ENCODE assay signal across 8 cellular contexts in genomic region chr15:88912500-88912921, GRCh38. TPM values are rescaled to one million over a fixed set of nuclear protein-coding genes. Genes with fewer than 3 reads are reported as not detected.
A peak's percentile ranks its signal among the peaks of the same experiment; 100 is the strongest.
DNase-seq lines count a peak whose midpoint lies in the region; ATAC-seq and TF ChIP-seq lines count a peak whose summit lies in the region.

No MANE protein-coding gene starts in this region.

- peaks cover 5% of the 10 kb centered on the region for H3K4me1 ChIP-seq in foreskin keratinocyte

- H3K27ac ChIP-seq in foreskin keratinocyte = peak overlapping the region; percentile 15

- H3K27me3 ChIP-seq in foreskin keratinocyte = no peaks in the 10 kb centered on the region

- no peak for ATAC-seq in T-cell (replicated peaks in 1 of 4)
- peak; percentile 1 for ATAC-seq in foreskin keratinocyte
- no peak for ATAC-seq in GM18868 (IDR thresholded peaks at IDR 0.05; ENCODE audit: unreplicated experiment)
- no peak for ATAC-seq in HG02970 (IDR thresholded peaks at IDR 0.05; ENCODE audit: low FRiP score, unreplicated experiment)

- H3K36me3 Mint-ChIP-seq in T-cell (peaks cover 6% of the 10 kb centered on the region), osteocyte (ENCODE audit: unreplicated experiment) (peaks cover 13% of the 10 kb centered on the region)

- CTCF ChIA-PET in T-cell (lab: Charles Lee) = interaction anchor here in 1 of 2 donors (1.4 kb wide), 1 partner anchor 10 kb away, joined by 3 read pairs; no protein-coding TSS in a partner anchor

- peaks cover 0 to 2% of the 10 kb centered on the region in 2 donors for H3K27me3 Mint-ChIP-seq in T-cell
- no peaks in the 10 kb centered on the region for H3K27me3 Mint-ChIP-seq in osteocyte (ENCODE audit: unreplicated experiment)

- DNase-seq in T-cell (no peak), foreskin keratinocyte (peak; percentile 12 to 23), osteocyte (ENCODE audit: extremely low spot score, unreplicated experiment) (no peak), NCI-H2171 treated with DMSO at 0.1 percent for 48 hours (lab: John Stamatoyannopoulos, UW) (no peak), KBM-7 (no peak)

- H3K4me3 Mint-ChIP-seq in T-cell = peak overlapping the region; percentile 88 to 99 (median 97)
- peak overlapping the region; percentile 86 for H3K4me3 Mint-ChIP-seq in osteocyte (ENCODE audit: unreplicated experiment)

- POLR2A ChIA-PET in T-cell (lab: Charles Lee) = no interaction called here

- H3K4me3 ChIP-seq in GM08714 (ENCODE audit: low read length) = peak overlapping the region; percentile 57

- H3K27ac Mint-ChIP-seq in T-cell = peak overlapping the region; percentile 81 to 85
- H3K27ac Mint-ChIP-seq in osteocyte (ENCODE audit: unreplicated experiment) = peak overlapping the region; percentile 50

- TF ChIP-seq CTCF in foreskin keratinocyte (conservative IDR thresholded peaks at IDR 0.05) (no peak), osteocyte (IDR thresholded peaks at IDR 0.05) (no peak)

- in situ Hi-C loops in KBM-7 (cut with MboI; ENCODE audit: low pct_unique_long_range_greater_than_20kb, low sequenced_read_pairs) = no loop called here

- peaks cover 27 to 39% (median 32%) of the 10 kb centered on the region in 3 donors for H3K4me1 Mint-ChIP-seq in T-cell
- peaks cover 34% of the 10 kb centered on the region for H3K4me1 Mint-ChIP-seq in osteocyte (ENCODE audit: unreplicated experiment)

- H3K9me3 Mint-ChIP-seq in T-cell (no peaks in the 10 kb centered on the region), osteocyte (ENCODE audit: unreplicated experiment) (no peaks in the 10 kb centered on the region)

RNA-seq across cellular contexts. Expression of gene MFGE8, which starts 0.7 kb away (rescaled TPM):
- 100 to 1,000 TPM in 2 of 5 donors, 10 to 100 TPM in 3; 75.4 to 132 (median 99.5) TPM for total RNA-seq in T-cell
- 38.2 and 85.4 TPM in 2 replicates for total RNA-seq in foreskin keratinocyte
- polyA plus RNA-seq in foreskin keratinocyte = 57.2 and 120 TPM in 2 replicates
- 255 and 259 TPM in 2 replicates for total RNA-seq in osteocyte

RNA-seq across cellular contexts. Expression of gene HAPLN3, which starts 17.2 kb away (rescaled TPM):
- total RNA-seq in T-cell (100 to 1,000 TPM in 4 of 5 donors, 10 to 100 TPM in 1; 86.2 to 187 (median 156) TPM), foreskin keratinocyte (5.4 and 6.0 TPM in 2 replicates), osteocyte (41.3 and 41.9 TPM in 2 replicates)
- 6.2 and 6.7 TPM in 2 replicates for polyA plus RNA-seq in foreskin keratinocyte

Comparison
In these comparisons a context has a peak if more than half of its experiments do, and no peak if none do; other contexts are left out.
1. DNase-seq: peak in foreskin keratinocyte (2 of 2); none in T-cell (0 of 34), osteocyte (single experiment), NCI-H2171 treated with DMSO at 0.1 percent for 48 hours (single experiment) and KBM-7 (single experiment).